In genomic region chr2:135792401-135793152, GRCh38 we compare ENCODE assay signal across 1 cellular context.
TF ChIP-seq lines count a peak whose summit lies in the region.

No MANE protein-coding gene starts in this region.

TF ChIP-seq in HepG2, 621 proteins besides CTCF, POLR2A, EP300 and RAD21:
- no peak for TF ChIP-seq ZBTB34 (CRISPR knock-in tag; IDR thresholded peaks at IDR 0.05)
- no peak for TF ChIP-seq YEATS4 (CRISPR knock-in tag; IDR thresholded peaks at IDR 0.05; ENCODE audit: borderline replicate concordance)
- no peak for TF ChIP-seq PHF21A (CRISPR knock-in tag; IDR thresholded peaks at IDR 0.05)
- TF ChIP-seq CHD2 (IDR thresholded peaks at IDR 0.05; ENCODE audit: low read depth, low read length): no peak
- no peak for TF ChIP-seq SRF (IDR thresholded peaks at IDR 0.05; ENCODE audit: low read depth, low read length)
- no peak for TF ChIP-seq ZNF883 (CRISPR knock-in tag; IDR thresholded peaks at IDR 0.05; ENCODE audit: not compliant biosample characterization)
- no peak for TF ChIP-seq ZNF326 (CRISPR knock-in tag; IDR thresholded peaks at IDR 0.05; ENCODE audit: borderline replicate concordance)
- no peak for TF ChIP-seq SKIL (CRISPR knock-in tag; IDR thresholded peaks at IDR 0.05; ENCODE audit: borderline replicate concordance)
- TF ChIP-seq ZBTB40 (IDR thresholded peaks at IDR 0.05): no peak
- no peak for TF ChIP-seq ZBTB40 (CRISPR knock-in tag; IDR thresholded peaks at IDR 0.05)
- TF ChIP-seq HMGA1 (CRISPR knock-in tag; conservative IDR thresholded peaks at IDR 0.05): no peak
- TF ChIP-seq ZNF629 (CRISPR knock-in tag; conservative IDR thresholded peaks at IDR 0.05): no peak
